Comparison of ENCODE assay signal across 1 cellular context in the genomic region with DNA sequence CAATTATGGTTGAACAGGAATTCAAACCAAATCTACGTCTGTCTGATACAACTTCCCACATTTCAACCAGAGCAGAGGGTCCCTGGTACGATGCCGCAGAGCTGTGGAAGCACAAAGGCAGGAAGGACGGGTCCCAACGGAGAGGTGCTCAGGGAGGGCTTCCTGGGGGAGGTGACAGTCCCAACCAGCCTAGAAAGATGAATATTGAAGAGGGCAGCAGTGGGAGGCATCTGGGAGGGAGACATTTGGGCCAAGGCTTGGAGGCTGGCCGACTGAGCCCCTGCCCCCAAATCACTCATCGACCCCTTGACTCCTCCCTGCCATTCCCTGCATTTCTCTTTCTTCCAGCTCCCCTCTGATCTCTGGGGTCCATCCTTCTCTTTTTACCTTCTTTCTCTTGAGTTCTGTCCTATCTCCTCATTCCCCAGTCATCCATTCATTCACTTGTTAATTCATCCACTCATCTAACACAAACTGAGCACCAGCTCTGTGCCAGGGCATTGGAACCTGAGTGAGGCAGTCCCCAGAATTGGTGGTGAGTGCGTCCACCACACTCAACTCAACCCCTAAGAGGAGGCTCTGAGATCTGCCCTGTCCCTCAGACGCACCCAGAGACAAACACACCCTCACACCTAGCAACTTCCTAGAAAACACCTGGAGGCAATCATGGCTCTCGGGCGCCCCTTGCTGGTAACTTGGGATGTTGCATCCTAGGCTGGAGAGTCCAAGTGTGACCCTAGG.
TF ChIP-seq lines count a peak whose summit lies in the region.

No MANE protein-coding gene starts in this region.

TF ChIP-seq in K562, 482 proteins besides CTCF, POLR2A, EP300 and RAD21 (continued from another document and continues in another):
- TF ChIP-seq, protein P1, sequence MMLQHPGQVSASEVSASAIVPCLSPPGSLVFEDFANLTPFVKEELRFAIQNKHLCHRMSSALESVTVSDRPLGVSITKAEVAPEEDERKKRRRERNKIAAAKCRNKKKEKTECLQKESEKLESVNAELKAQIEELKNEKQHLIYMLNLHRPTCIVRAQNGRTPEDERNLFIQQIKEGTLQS (IDR thresholded peaks at IDR 0.05): no peak; the same call in 1 of the 2 replicates
- TF ChIP-seq, protein P1 (CRISPR knock-in tag; conservative IDR thresholded peaks at IDR 0.05): no peak
- 0 out of 2 replicates have a peak, but pooled peaks have one; percentile 55 for TF ChIP-seq ZNF436 (CRISPR knock-in tag; IDR thresholded peaks at IDR 0.05)
- TF ChIP-seq, protein P2, sequence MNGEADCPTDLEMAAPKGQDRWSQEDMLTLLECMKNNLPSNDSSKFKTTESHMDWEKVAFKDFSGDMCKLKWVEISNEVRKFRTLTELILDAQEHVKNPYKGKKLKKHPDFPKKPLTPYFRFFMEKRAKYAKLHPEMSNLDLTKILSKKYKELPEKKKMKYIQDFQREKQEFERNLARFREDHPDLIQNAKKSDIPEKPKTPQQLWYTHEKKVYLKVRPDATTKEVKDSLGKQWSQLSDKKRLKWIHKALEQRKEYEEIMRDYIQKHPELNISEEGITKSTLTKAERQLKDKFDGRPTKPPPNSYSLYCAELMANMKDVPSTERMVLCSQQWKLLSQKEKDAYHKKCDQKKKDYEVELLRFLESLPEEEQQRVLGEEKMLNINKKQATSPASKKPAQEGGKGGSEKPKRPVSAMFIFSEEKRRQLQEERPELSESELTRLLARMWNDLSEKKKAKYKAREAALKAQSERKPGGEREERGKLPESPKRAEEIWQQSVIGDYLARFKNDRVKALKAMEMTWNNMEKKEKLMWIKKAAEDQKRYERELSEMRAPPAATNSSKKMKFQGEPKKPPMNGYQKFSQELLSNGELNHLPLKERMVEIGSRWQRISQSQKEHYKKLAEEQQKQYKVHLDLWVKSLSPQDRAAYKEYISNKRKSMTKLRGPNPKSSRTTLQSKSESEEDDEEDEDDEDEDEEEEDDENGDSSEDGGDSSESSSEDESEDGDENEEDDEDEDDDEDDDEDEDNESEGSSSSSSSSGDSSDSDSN (IDR thresholded peaks at IDR 0.05; ENCODE audit: borderline replicate concordance in 1 of 2, low read depth in 2 of 2, low read length in 2 of 2): no peak
- TF ChIP-seq NFIC (IDR thresholded peaks at IDR 0.05): no peak
- TF ChIP-seq CEBPB (tag; IDR thresholded peaks at IDR 0.05): no peak
- no peak for TF ChIP-seq HSF4 (CRISPR knock-in tag; IDR thresholded peaks at IDR 0.05; ENCODE audit: borderline replicate concordance)
- no peak for TF ChIP-seq U2AF2 (optimal IDR thresholded peaks at IDR 0.05; ENCODE audit: low read depth, low read length)
- TF ChIP-seq, protein P3, sequence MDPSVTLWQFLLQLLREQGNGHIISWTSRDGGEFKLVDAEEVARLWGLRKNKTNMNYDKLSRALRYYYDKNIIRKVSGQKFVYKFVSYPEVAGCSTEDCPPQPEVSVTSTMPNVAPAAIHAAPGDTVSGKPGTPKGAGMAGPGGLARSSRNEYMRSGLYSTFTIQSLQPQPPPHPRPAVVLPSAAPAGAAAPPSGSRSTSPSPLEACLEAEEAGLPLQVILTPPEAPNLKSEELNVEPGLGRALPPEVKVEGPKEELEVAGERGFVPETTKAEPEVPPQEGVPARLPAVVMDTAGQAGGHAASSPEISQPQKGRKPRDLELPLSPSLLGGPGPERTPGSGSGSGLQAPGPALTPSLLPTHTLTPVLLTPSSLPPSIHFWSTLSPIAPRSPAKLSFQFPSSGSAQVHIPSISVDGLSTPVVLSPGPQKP (CRISPR knock-in tag; IDR thresholded peaks at IDR 0.05): no peak
- no peak for TF ChIP-seq ZFP1 (CRISPR knock-in tag; IDR thresholded peaks at IDR 0.05)
- TF ChIP-seq ZNF121 (CRISPR knock-in tag; conservative IDR thresholded peaks at IDR 0.05): no peak
- TF ChIP-seq SMARCC2 (IDR thresholded peaks at IDR 0.05; ENCODE audit: low read depth): no peak
- TF ChIP-seq RFX5 (IDR thresholded peaks at IDR 0.05; ENCODE audit: low read depth, low read length): 0 out of 2 replicates have a peak, but pooled peaks have one; percentile 41
- TF ChIP-seq, protein P4, sequence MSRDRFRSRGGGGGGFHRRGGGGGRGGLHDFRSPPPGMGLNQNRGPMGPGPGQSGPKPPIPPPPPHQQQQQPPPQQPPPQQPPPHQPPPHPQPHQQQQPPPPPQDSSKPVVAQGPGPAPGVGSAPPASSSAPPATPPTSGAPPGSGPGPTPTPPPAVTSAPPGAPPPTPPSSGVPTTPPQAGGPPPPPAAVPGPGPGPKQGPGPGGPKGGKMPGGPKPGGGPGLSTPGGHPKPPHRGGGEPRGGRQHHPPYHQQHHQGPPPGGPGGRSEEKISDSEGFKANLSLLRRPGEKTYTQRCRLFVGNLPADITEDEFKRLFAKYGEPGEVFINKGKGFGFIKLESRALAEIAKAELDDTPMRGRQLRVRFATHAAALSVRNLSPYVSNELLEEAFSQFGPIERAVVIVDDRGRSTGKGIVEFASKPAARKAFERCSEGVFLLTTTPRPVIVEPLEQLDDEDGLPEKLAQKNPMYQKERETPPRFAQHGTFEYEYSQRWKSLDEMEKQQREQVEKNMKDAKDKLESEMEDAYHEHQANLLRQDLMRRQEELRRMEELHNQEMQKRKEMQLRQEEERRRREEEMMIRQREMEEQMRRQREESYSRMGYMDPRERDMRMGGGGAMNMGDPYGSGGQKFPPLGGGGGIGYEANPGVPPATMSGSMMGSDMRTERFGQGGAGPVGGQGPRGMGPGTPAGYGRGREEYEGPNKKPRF (IDR thresholded peaks at IDR 0.05; ENCODE audit: low read depth, low read length): no peak
- no peak for TF ChIP-seq ZNF41 (CRISPR knock-in tag; conservative IDR thresholded peaks at IDR 0.05)
- no peak for TF ChIP-seq ZNF134 (CRISPR knock-in tag; conservative IDR thresholded peaks at IDR 0.05)
- no peak; the same call in 1 of the 2 replicates for TF ChIP-seq ELF1 (tag; IDR thresholded peaks at IDR 0.05)
- TF ChIP-seq RUNX1 (IDR thresholded peaks at IDR 0.05; ENCODE audit: low read depth): no peak
- TF ChIP-seq, protein P5, sequence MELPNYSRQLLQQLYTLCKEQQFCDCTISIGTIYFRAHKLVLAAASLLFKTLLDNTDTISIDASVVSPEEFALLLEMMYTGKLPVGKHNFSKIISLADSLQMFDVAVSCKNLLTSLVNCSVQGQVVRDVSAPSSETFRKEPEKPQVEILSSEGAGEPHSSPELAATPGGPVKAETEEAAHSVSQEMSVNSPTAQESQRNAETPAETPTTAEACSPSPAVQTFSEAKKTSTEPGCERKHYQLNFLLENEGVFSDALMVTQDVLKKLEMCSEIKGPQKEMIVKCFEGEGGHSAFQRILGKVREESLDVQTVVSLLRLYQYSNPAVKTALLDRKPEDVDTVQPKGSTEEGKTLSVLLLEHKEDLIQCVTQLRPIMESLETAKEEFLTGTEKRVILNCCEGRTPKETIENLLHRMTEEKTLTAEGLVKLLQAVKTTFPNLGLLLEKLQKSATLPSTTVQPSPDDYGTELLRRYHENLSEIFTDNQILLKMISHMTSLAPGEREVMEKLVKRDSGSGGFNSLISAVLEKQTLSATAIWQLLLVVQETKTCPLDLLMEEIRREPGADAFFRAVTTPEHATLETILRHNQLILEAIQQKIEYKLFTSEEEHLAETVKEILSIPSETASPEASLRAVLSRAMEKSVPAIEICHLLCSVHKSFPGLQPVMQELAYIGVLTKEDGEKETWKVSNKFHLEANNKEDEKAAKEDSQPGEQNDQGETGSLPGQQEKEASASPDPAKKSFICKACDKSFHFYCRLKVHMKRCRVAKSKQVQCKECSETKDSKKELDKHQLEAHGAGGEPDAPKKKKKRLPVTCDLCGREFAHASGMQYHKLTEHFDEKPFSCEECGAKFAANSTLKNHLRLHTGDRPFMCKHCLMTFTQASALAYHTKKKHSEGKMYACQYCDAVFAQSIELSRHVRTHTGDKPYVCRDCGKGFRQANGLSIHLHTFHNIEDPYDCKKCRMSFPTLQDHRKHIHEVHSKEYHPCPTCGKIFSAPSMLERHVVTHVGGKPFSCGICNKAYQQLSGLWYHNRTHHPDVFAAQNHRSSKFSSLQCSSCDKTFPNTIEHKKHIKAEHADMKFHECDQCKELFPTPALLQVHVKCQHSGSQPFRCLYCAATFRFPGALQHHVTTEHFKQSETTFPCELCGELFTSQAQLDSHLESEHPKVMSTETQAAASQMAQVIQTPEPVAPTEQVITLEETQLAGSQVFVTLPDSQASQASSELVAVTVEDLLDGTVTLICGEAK (IDR thresholded peaks at IDR 0.05): no peak
- TF ChIP-seq, protein P5 (CRISPR knock-in tag; IDR thresholded peaks at IDR 0.05): no peak
- no peak for TF ChIP-seq ZKSCAN3 (CRISPR knock-in tag; IDR thresholded peaks at IDR 0.05)
- no peak for TF ChIP-seq ZNF57 (CRISPR knock-in tag; IDR thresholded peaks at IDR 0.05)
- TF ChIP-seq NONO (IDR thresholded peaks at IDR 0.05; ENCODE audit: low read depth in 2 of 2, low read length in 1 of 2): no peak
- no peak for TF ChIP-seq PRPF4 (IDR thresholded peaks at IDR 0.05; ENCODE audit: insufficient read depth, low read depth, low read length, poor library complexity, severe bottlenecking)
- TF ChIP-seq RBM17 (IDR thresholded peaks at IDR 0.05; ENCODE audit: borderline replicate concordance, low read depth, low read length): no peak
